Comparison of ENCODE assay signal across 1 cellular context in the genomic region with DNA sequence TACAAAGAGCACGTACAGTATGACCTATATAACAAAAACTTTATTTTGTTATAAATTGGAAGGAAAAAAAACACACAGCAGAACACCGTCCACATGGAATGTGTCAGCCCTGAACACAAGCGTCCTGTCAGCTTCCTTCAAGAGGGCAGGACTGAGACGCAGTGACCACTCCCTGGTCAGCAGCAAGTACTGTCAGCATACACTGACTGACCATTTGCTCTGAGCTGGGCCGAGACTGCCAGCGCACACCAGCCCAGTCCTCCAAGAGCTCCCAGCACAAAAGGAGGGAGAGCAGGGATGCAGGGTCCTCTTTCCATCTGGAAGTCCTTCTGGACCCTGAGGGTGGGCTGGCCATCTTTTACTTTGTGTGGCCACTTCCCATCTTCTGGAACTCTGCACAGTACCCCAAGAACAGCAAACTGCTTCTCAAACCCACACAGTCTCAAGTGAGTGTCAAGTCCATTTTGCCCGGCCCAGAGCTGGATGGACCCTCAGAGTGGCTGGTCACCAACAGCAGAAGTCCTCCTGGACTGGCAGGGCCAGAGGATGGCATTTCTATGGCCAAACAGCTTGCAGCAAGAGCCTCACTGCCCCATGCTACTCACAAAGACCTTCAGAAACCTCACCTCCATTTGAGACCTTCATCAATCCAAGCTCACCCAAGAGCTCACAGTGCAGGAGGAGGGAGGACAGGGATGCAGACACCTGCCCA.
TF ChIP-seq lines count a peak whose summit lies in the region.

No MANE protein-coding gene starts in this region.

TF ChIP-seq in WTC11, 78 proteins besides CTCF, POLR2A, EP300 and RAD21:
- TF ChIP-seq ZSCAN18 (CRISPR knock-in tag; IDR thresholded peaks at IDR 0.05) = no peak
- no peak for TF ChIP-seq ZNF121 (CRISPR knock-in tag; IDR thresholded peaks at IDR 0.05)
- TF ChIP-seq FOXK1 (CRISPR knock-in tag; IDR thresholded peaks at IDR 0.05) = no peak
- no peak for TF ChIP-seq ZNF138 (CRISPR knock-in tag; conservative IDR thresholded peaks at IDR 0.05)
- TF ChIP-seq, protein P1, sequence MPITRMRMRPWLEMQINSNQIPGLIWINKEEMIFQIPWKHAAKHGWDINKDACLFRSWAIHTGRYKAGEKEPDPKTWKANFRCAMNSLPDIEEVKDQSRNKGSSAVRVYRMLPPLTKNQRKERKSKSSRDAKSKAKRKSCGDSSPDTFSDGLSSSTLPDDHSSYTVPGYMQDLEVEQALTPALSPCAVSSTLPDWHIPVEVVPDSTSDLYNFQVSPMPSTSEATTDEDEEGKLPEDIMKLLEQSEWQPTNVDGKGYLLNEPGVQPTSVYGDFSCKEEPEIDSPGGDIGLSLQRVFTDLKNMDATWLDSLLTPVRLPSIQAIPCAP (CRISPR knock-in tag; IDR thresholded peaks at IDR 0.05) = no peak
- no peak for TF ChIP-seq E2F4 (CRISPR knock-in tag; IDR thresholded peaks at IDR 0.05; ENCODE audit: borderline replicate concordance, low read depth)
- no peak for TF ChIP-seq ETV6 (CRISPR knock-in tag; IDR thresholded peaks at IDR 0.05)
- TF ChIP-seq OVOL2 (CRISPR knock-in tag; IDR thresholded peaks at IDR 0.05; ENCODE audit: borderline replicate concordance) = no peak
- TF ChIP-seq RELA (CRISPR knock-in tag; IDR thresholded peaks at IDR 0.05; ENCODE audit: borderline replicate concordance) = no peak
- no peak for TF ChIP-seq RORB (CRISPR knock-in tag; IDR thresholded peaks at IDR 0.05)
- no peak for TF ChIP-seq EMX1 (CRISPR knock-in tag; IDR thresholded peaks at IDR 0.05)
- no peak for TF ChIP-seq CDX4 (CRISPR knock-in tag; IDR thresholded peaks at IDR 0.05; ENCODE audit: borderline replicate concordance)
- TF ChIP-seq JUN (CRISPR knock-in tag; IDR thresholded peaks at IDR 0.05) = no peak
- TF ChIP-seq, protein P2, sequence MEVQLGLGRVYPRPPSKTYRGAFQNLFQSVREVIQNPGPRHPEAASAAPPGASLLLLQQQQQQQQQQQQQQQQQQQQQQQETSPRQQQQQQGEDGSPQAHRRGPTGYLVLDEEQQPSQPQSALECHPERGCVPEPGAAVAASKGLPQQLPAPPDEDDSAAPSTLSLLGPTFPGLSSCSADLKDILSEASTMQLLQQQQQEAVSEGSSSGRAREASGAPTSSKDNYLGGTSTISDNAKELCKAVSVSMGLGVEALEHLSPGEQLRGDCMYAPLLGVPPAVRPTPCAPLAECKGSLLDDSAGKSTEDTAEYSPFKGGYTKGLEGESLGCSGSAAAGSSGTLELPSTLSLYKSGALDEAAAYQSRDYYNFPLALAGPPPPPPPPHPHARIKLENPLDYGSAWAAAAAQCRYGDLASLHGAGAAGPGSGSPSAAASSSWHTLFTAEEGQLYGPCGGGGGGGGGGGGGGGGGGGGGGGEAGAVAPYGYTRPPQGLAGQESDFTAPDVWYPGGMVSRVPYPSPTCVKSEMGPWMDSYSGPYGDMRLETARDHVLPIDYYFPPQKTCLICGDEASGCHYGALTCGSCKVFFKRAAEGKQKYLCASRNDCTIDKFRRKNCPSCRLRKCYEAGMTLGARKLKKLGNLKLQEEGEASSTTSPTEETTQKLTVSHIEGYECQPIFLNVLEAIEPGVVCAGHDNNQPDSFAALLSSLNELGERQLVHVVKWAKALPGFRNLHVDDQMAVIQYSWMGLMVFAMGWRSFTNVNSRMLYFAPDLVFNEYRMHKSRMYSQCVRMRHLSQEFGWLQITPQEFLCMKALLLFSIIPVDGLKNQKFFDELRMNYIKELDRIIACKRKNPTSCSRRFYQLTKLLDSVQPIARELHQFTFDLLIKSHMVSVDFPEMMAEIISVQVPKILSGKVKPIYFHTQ (CRISPR knock-in tag; IDR thresholded peaks at IDR 0.05) = no peak
